8 cellular contexts compared by ENCODE assay signal in genomic region chr3:195909294-195909644, GRCh38. TPM values are rescaled to one million over a fixed set of nuclear protein-coding genes. Genes with fewer than 3 reads are reported as not detected.
DNase-seq lines count a peak whose midpoint lies in the region; ATAC-seq and TF ChIP-seq lines count a peak whose summit lies in the region.

No MANE protein-coding gene starts in this region.

- DNase-seq in AG09309 (ENCODE audit: low read depth) (no peak), GM19238 (ENCODE audit: insufficient read length, low spot score) (peak; percentile 67), left kidney (ENCODE audit: low read depth, low spot score) (peak; percentile 78), NCI-H69 (lab: John Stamatoyannopoulos, UW) (no peak), SKM-1 treated with dmso at 0.1 percent for 144 hours (lab: John Stamatoyannopoulos, UW; ENCODE audit: unreplicated experiment) (no peak), dedifferentiated amniotic fluid mesenchymal stem cell (ENCODE audit: extremely low spot score) (no peak)
- DNase-seq in activated CD8-positive, alpha-beta T cell treated with anti-CD3 and anti-CD28 coated beads, Interleukin-2, amount 10 ng/mL, durations not matched to agents 7 days and 5 days: no peak

- H3K27me3 Mint-ChIP-seq in activated CD8-positive, alpha-beta T cell treated with anti-CD3 and anti-CD28 coated beads, Interleukin-2, amount 10 ng/mL, durations not matched to agents 7 days and 5 days (ENCODE audit: low read depth): no peaks in the 10 kb centered on the region

- peaks cover 29% of the 10 kb centered on the region for H3K36me3 Mint-ChIP-seq in activated CD8-positive, alpha-beta T cell treated with anti-CD3 and anti-CD28 coated beads, Interleukin-2, amount 10 ng/mL, durations not matched to agents 7 days and 5 days (ENCODE audit: low read depth)

- no peak for TF ChIP-seq CTCF in AG09309 (IDR thresholded peaks at IDR 0.05; ENCODE audit: control insufficient read depth, insufficient read depth, low read depth, low read length, missing control alignments)

- H3K9me3 Mint-ChIP-seq in activated CD8-positive, alpha-beta T cell treated with anti-CD3 and anti-CD28 coated beads, Interleukin-2, amount 10 ng/mL, durations not matched to agents 7 days and 5 days (ENCODE audit: insufficient read depth): no peaks in the 10 kb centered on the region

- peak overlapping the region; percentile 67 for H3K27ac Mint-ChIP-seq in activated CD8-positive, alpha-beta T cell treated with anti-CD3 and anti-CD28 coated beads, Interleukin-2, amount 10 ng/mL, durations not matched to agents 7 days and 5 days

- POLR2A ChIA-PET in activated CD8-positive, alpha-beta T cell treated with anti-CD3 and anti-CD28 coated beads, Interleukin-2, amount 10 ng/mL, durations not matched to agents 7 days and 5 days (lab: Charles Lee): interaction anchor here (2.8 to 6.0 kb wide), 2 partner anchors 10 to 14 kb away, joined by 15 to 160 read pairs; no protein-coding TSS in a partner anchor

- CTCF ChIA-PET in activated CD8-positive, alpha-beta T cell treated with anti-CD3 and anti-CD28 coated beads, Interleukin-2, amount 10 ng/mL, durations not matched to agents 7 days and 5 days (lab: Charles Lee): interaction anchor here (1.5 to 6.0 kb wide), 2 partner anchors 9 to 13 kb away, joined by 5 to 116 read pairs; no protein-coding TSS in a partner anchor

- peaks cover 41% of the 10 kb centered on the region for H3K4me1 Mint-ChIP-seq in activated CD8-positive, alpha-beta T cell treated with anti-CD3 and anti-CD28 coated beads, Interleukin-2, amount 10 ng/mL, durations not matched to agents 7 days and 5 days (ENCODE audit: low read depth)

- peak overlapping the region; percentile 46 for H3K4me3 Mint-ChIP-seq in activated CD8-positive, alpha-beta T cell treated with anti-CD3 and anti-CD28 coated beads, Interleukin-2, amount 10 ng/mL, durations not matched to agents 7 days and 5 days

- H3K4me3 ChIP-seq in AG09309 (ENCODE audit: control insufficient read depth, low read depth, low read length): peak overlapping the region; percentile 45

- ATAC-seq in HG03342 (IDR thresholded peaks at IDR 0.05; ENCODE audit: unreplicated experiment): peak; percentile 13
- no peak for ATAC-seq in activated CD8-positive, alpha-beta T cell treated with anti-CD3 and anti-CD28 coated beads, Interleukin-2, amount 10 ng/mL, durations not matched to agents 7 days and 5 days

RNA-seq across cellular contexts. Expression of gene TNK2, which starts 0.9 kb away (rescaled TPM):
- 100 to 1,000 TPM; 110 to 127 TPM for total RNA-seq in activated CD8-positive, alpha-beta T cell treated with anti-CD3 and anti-CD28 coated beads, Interleukin-2, amount 10 ng/mL, durations not matched to agents 7 days and 5 days

Comparison
In these comparisons a context has a peak if more than half of its experiments do, and no peak if none do; other contexts are left out.
1. DNase-seq: peak in GM19238 (single experiment) and left kidney (single experiment); none in AG09309 (single experiment), activated CD8-positive, alpha-beta T cell treated with anti-CD3 and anti-CD28 coated beads, Interleukin-2, amount 10 ng/mL, durations not matched to agents 7 days and 5 days (single experiment), NCI-H69 (single experiment), SKM-1 treated with dmso at 0.1 percent for 144 hours (single experiment) and dedifferentiated amniotic fluid mesenchymal stem cell (single experiment).